In genomic region chr11:98835336-98835735, GRCh38 we compare ENCODE assay signal across 1 cellular context.
TF ChIP-seq lines count a peak whose summit lies in the region.

No MANE protein-coding gene starts in this region.

TF ChIP-seq in K562, 482 proteins besides CTCF, POLR2A, EP300 and RAD21 (continued from another document):
- TF ChIP-seq, protein P1, sequence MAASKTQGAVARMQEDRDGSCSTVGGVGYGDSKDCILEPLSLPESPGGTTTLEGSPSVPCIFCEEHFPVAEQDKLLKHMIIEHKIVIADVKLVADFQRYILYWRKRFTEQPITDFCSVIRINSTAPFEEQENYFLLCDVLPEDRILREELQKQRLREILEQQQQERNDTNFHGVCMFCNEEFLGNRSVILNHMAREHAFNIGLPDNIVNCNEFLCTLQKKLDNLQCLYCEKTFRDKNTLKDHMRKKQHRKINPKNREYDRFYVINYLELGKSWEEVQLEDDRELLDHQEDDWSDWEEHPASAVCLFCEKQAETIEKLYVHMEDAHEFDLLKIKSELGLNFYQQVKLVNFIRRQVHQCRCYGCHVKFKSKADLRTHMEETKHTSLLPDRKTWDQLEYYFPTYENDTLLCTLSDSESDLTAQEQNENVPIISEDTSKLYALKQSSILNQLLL (CRISPR knock-in tag; IDR thresholded peaks at IDR 0.05; ENCODE audit: borderline replicate concordance), result no peak
